ENCODE assay signal across 15 cellular contexts in genomic region chr4:41514765-41515481, GRCh38. TPM values are rescaled to one million over a fixed set of nuclear protein-coding genes. Genes with fewer than 3 reads are reported as not detected.
"Had no signal": no experiment of that assay in that cellular context is flagged by ENCODE, and none has a peak within 500 bp of the region (broad histone marks: within the 10 kb centered on the region; RNA-seq: fewer than 3 reads in every experiment).

No MANE protein-coding gene starts in this region.

- H3K4me3 ChIP-seq: breast epithelium, pancreas, transverse colon had no signal

- H3K27me3 ChIP-seq: breast epithelium, pancreas, transverse colon had no signal

- H3K9me3 ChIP-seq: breast epithelium, pancreas, transverse colon had no signal

- H3K4me3 Mint-ChIP-seq: activated T-helper 17 cell treated with anti-CD3 and anti-CD28 coated beads, Interleukin-2, amount 50 U/mL, for 72 hours; effector memory CD8-positive, alpha-beta T cell; naive B cell; stimulated activated memory B cell treated with anti-CD40 and anti-IgM and Interleukin-4, amounts not matched to agents 10 μg/mL and 1 μg/mL and 100 μg/mL, for 72 hours had no signal

- H3K4me1 ChIP-seq: breast epithelium, pancreas, transverse colon had no signal

- DNase-seq: activated CD4-positive, alpha-beta T cell treated with anti-CD3 and anti-CD28 coated beads, Interleukin-2, amount 50 U/mL, for 4 hours; activated naive CD4-positive, alpha-beta T cell treated with Interleukin-2 at 50 U/mL for 16 hours; aorta; dermis blood vessel endothelial cell; effector memory CD8-positive, alpha-beta T cell; foreskin melanocyte; naive B cell; pancreas; stimulated activated CD4-positive, alpha-beta T cell treated with anti-CD3 and anti-CD28 coated beads, Interleukin-2, amount 100 ng/mL, for 48 hours; transverse colon had no signal

- H3K27me3 Mint-ChIP-seq: activated T-helper 17 cell treated with anti-CD3 and anti-CD28 coated beads, Interleukin-2, amount 50 U/mL, for 72 hours; effector memory CD8-positive, alpha-beta T cell; naive B cell; stimulated activated memory B cell treated with anti-CD40 and anti-IgM and Interleukin-4, amounts not matched to agents 10 μg/mL and 1 μg/mL and 100 μg/mL, for 72 hours had no signal

- H3K36me3 Mint-ChIP-seq: naive B cell; stimulated activated memory B cell treated with anti-CD40 and anti-IgM and Interleukin-4, amounts not matched to agents 10 μg/mL and 1 μg/mL and 100 μg/mL, for 72 hours had no signal

- H3K9me3 Mint-ChIP-seq: activated T-helper 17 cell treated with anti-CD3 and anti-CD28 coated beads, Interleukin-2, amount 50 U/mL, for 72 hours had no signal

- H3K36me3 ChIP-seq: breast epithelium, pancreas, transverse colon had no signal

- H3K4me1 Mint-ChIP-seq: activated T-helper 17 cell treated with anti-CD3 and anti-CD28 coated beads, Interleukin-2, amount 50 U/mL, for 72 hours; naive B cell; stimulated activated memory B cell treated with anti-CD40 and anti-IgM and Interleukin-4, amounts not matched to agents 10 μg/mL and 1 μg/mL and 100 μg/mL, for 72 hours had no signal

- H3K27ac Mint-ChIP-seq: activated T-helper 17 cell treated with anti-CD3 and anti-CD28 coated beads, Interleukin-2, amount 50 U/mL, for 72 hours; effector memory CD8-positive, alpha-beta T cell; naive B cell; stimulated activated memory B cell treated with anti-CD40 and anti-IgM and Interleukin-4, amounts not matched to agents 10 μg/mL and 1 μg/mL and 100 μg/mL, for 72 hours had no signal

- H3K27ac ChIP-seq: breast epithelium, epithelial cell of prostate, pancreas, transverse colon had no signal

- ATAC-seq: activated CD4-positive, CD25-positive, alpha-beta regulatory T cell treated with anti-CD3 and anti-CD28 coated beads, Interleukin-2, amount 50 U/mL, for 24 hours; activated T-helper 17 cell treated with anti-CD3 and anti-CD28 coated beads, Interleukin-2, amount 50 U/mL, for 72 hours; effector memory CD8-positive, alpha-beta T cell; stimulated activated memory B cell treated with anti-CD40 and anti-IgM and Interleukin-4, amounts not matched to agents 10 μg/mL and 1 μg/mL and 100 μg/mL, for 72 hours had no signal

RNA-seq across cellular contexts. Expression of gene LIMCH1, which starts 23.0 kb away (rescaled TPM):
- total RNA-seq: activated T-helper 17 cell treated with anti-CD3 and anti-CD28 coated beads, Interleukin-2, amount 50 U/mL, for 72 hours had no signal
